In the genomic region with DNA sequence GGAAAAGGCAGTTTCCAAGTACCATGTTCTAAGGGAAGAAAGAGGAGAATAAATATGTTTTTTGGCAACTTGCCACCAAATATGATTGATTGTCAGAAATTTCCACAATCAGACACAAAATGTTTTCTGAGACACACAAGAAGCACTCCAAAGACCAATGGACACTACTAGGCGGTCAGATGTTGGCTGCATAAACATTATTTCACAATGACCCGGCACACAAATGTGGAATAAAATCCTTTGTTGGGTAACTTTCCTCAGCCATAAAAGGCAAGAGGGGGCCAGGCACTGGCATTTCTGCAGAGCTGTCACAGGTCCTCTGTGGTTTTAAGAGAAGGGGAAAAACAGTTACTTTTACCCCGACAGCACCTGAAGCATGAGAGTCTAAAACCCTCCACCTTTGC, we compare ENCODE assay signal across 1 cellular context.
TF ChIP-seq lines count a peak whose summit lies in the region.

No MANE protein-coding gene starts in this region.

TF ChIP-seq in K562, 482 proteins besides CTCF, POLR2A, EP300 and RAD21 (continues in another document):
- TF ChIP-seq, protein P1, sequence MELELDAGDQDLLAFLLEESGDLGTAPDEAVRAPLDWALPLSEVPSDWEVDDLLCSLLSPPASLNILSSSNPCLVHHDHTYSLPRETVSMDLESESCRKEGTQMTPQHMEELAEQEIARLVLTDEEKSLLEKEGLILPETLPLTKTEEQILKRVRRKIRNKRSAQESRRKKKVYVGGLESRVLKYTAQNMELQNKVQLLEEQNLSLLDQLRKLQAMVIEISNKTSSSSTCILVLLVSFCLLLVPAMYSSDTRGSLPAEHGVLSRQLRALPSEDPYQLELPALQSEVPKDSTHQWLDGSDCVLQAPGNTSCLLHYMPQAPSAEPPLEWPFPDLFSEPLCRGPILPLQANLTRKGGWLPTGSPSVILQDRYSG (tag; conservative IDR thresholded peaks at IDR 0.05; ENCODE audit: low read depth), result no peak
- TF ChIP-seq, protein P2, sequence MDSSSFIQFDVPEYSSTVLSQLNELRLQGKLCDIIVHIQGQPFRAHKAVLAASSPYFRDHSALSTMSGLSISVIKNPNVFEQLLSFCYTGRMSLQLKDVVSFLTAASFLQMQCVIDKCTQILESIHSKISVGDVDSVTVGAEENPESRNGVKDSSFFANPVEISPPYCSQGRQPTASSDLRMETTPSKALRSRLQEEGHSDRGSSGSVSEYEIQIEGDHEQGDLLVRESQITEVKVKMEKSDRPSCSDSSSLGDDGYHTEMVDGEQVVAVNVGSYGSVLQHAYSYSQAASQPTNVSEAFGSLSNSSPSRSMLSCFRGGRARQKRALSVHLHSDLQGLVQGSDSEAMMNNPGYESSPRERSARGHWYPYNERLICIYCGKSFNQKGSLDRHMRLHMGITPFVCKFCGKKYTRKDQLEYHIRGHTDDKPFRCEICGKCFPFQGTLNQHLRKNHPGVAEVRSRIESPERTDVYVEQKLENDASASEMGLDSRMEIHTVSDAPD (CRISPR knock-in tag; IDR thresholded peaks at IDR 0.05), result no peak
- TF ChIP-seq STAG1 (CRISPR knock-in tag; IDR thresholded peaks at IDR 0.05; ENCODE audit: borderline replicate concordance) (no peak), ZNF431 (CRISPR knock-in tag; IDR thresholded peaks at IDR 0.05) (no peak), SOX6 (IDR thresholded peaks at IDR 0.05) (no peak), SRF (CRISPR knock-in tag; IDR thresholded peaks at IDR 0.05) (peak in 1 of 2 experiments; percentile 81; a peak in 2 of 4 replicates), LCOR (CRISPR knock-in tag; IDR thresholded peaks at IDR 0.05) (no peak), POU5F1 (IDR thresholded peaks at IDR 0.05; ENCODE audit: borderline replicate concordance, low read depth, low read length, partially characterized antibody) (no peak), NFIX (CRISPR knock-in tag; IDR thresholded peaks at IDR 0.05; ENCODE audit: low read depth) (peak; percentile 95), BACH1 (tag; IDR thresholded peaks at IDR 0.05) (no peak), NFYB (IDR thresholded peaks at IDR 0.05; ENCODE audit: extremely low read depth, insufficient read length) (no peak), CEBPB (tag; IDR thresholded peaks at IDR 0.05) (peak; percentile 71), ILF3 (IDR thresholded peaks at IDR 0.05; ENCODE audit: borderline replicate concordance) (no peak), IFI16 (CRISPR knock-in tag; IDR thresholded peaks at IDR 0.05) (no peak), HNRNPK (IDR thresholded peaks at IDR 0.05; ENCODE audit: low read depth, low read length, poor library complexity, severe bottlenecking) (no peak), MXI1 (IDR thresholded peaks at IDR 0.05; ENCODE audit: low read depth, low read length) (no peak), U2AF2 (optimal IDR thresholded peaks at IDR 0.05; ENCODE audit: low read depth, low read length) (no peak), TOE1 (IDR thresholded peaks at IDR 0.05; ENCODE audit: borderline replicate concordance) (no peak), TOE1 (CRISPR knock-in tag; IDR thresholded peaks at IDR 0.05; ENCODE audit: borderline replicate concordance, low read depth) (no peak), ZNF184 (CRISPR knock-in tag; IDR thresholded peaks at IDR 0.05) (no peak), ZNF224 (CRISPR knock-in tag; IDR thresholded peaks at IDR 0.05) (no peak), EGR1 (conservative IDR thresholded peaks at IDR 0.05) (no peak), KAT8 (IDR thresholded peaks at IDR 0.05; ENCODE audit: low read depth) (no peak), SPI1 (IDR thresholded peaks at IDR 0.05; ENCODE audit: borderline replicate concordance, low read depth, low read length) (no peak), CEBPG (CRISPR knock-in tag; IDR thresholded peaks at IDR 0.05) (no peak), CEBPG (tag; conservative IDR thresholded peaks at IDR 0.05 in 1 of 2, IDR thresholded peaks at IDR 0.05 in 1 of 2) (peak; percentile 55 to 86; a peak in 3 of 4 replicates), MEF2D (tag; conservative IDR thresholded peaks at IDR 0.05; ENCODE audit: low read depth) (0 out of 2 replicates have a peak, but pooled peaks have one; percentile 23), TCF3 (CRISPR knock-in tag; IDR thresholded peaks at IDR 0.05) (no peak), KLF1 (tag; IDR thresholded peaks at IDR 0.05) (no peak), FOXK2 (conservative IDR thresholded peaks at IDR 0.05 in 1 of 2, IDR thresholded peaks at IDR 0.05 in 1 of 2; ENCODE audit: low read depth in 2 of 2) (no peak), MIER1 (IDR thresholded peaks at IDR 0.05; ENCODE audit: low read depth) (no peak), PCBP1 (IDR thresholded peaks at IDR 0.05; ENCODE audit: low read depth, low read length, poor library complexity, severe bottlenecking) (no peak), ILK (tag; IDR thresholded peaks at IDR 0.05; ENCODE audit: borderline replicate concordance, low read depth) (no peak)
- TF ChIP-seq, protein P3, sequence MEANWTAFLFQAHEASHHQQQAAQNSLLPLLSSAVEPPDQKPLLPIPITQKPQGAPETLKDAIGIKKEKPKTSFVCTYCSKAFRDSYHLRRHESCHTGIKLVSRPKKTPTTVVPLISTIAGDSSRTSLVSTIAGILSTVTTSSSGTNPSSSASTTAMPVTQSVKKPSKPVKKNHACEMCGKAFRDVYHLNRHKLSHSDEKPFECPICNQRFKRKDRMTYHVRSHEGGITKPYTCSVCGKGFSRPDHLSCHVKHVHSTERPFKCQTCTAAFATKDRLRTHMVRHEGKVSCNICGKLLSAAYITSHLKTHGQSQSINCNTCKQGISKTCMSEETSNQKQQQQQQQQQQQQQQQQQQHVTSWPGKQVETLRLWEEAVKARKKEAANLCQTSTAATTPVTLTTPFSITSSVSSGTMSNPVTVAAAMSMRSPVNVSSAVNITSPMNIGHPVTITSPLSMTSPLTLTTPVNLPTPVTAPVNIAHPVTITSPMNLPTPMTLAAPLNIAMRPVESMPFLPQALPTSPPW (CRISPR knock-in tag; IDR thresholded peaks at IDR 0.05), result no peak
- TF ChIP-seq, protein P4, sequence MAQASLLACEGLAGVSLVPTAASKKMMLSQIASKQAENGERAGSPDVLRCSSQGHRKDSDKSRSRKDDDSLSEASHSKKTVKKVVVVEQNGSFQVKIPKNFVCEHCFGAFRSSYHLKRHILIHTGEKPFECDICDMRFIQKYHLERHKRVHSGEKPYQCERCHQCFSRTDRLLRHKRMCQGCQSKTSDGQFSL (CRISPR knock-in tag; IDR thresholded peaks at IDR 0.05), result no peak
- TF ChIP-seq, protein P4 (tag; IDR thresholded peaks at IDR 0.05), result no peak
- TF ChIP-seq, protein P5, sequence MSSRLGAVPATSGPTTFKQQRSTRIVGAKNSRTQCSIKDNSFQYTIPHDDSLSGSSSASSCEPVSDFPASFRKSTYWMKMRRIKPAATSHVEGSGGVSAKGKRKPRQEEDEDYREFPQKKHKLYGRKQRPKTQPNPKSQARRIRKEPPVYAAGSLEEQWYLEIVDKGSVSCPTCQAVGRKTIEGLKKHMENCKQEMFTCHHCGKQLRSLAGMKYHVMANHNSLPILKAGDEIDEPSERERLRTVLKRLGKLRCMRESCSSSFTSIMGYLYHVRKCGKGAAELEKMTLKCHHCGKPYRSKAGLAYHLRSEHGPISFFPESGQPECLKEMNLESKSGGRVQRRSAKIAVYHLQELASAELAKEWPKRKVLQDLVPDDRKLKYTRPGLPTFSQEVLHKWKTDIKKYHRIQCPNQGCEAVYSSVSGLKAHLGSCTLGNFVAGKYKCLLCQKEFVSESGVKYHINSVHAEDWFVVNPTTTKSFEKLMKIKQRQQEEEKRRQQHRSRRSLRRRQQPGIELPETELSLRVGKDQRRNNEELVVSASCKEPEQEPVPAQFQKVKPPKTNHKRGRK (tag; IDR thresholded peaks at IDR 0.05), result no peak
- TF ChIP-seq, protein P6, sequence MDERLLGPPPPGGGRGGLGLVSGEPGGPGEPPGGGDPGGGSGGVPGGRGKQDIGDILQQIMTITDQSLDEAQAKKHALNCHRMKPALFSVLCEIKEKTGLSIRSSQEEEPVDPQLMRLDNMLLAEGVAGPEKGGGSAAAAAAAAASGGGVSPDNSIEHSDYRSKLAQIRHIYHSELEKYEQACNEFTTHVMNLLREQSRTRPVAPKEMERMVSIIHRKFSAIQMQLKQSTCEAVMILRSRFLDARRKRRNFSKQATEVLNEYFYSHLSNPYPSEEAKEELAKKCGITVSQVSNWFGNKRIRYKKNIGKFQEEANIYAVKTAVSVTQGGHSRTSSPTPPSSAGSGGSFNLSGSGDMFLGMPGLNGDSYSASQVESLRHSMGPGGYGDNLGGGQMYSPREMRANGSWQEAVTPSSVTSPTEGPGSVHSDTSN (CRISPR knock-in tag; IDR thresholded peaks at IDR 0.05; ENCODE audit: low read depth), result no peak
- TF ChIP-seq, protein P6 (tag; conservative IDR thresholded peaks at IDR 0.05; ENCODE audit: low read depth), result peak; percentile 91
- TF ChIP-seq, protein P7, sequence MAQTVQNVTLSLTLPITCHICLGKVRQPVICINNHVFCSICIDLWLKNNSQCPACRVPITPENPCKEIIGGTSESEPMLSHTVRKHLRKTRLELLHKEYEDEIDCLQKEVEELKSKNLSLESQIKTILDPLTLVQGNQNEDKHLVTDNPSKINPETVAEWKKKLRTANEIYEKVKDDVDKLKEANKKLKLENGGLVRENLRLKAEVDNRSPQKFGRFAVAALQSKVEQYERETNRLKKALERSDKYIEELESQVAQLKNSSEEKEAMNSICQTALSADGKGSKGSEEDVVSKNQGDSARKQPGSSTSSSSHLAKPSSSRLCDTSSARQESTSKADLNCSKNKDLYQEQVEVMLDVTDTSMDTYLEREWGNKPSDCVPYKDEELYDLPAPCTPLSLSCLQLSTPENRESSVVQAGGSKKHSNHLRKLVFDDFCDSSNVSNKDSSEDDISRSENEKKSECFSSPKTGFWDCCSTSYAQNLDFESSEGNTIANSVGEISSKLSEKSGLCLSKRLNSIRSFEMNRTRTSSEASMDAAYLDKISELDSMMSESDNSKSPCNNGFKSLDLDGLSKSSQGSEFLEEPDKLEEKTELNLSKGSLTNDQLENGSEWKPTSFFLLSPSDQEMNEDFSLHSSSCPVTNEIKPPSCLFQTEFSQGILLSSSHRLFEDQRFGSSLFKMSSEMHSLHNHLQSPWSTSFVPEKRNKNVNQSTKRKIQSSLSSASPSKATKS (CRISPR knock-in tag; IDR thresholded peaks at IDR 0.05), result no peak
- TF ChIP-seq, protein P8, sequence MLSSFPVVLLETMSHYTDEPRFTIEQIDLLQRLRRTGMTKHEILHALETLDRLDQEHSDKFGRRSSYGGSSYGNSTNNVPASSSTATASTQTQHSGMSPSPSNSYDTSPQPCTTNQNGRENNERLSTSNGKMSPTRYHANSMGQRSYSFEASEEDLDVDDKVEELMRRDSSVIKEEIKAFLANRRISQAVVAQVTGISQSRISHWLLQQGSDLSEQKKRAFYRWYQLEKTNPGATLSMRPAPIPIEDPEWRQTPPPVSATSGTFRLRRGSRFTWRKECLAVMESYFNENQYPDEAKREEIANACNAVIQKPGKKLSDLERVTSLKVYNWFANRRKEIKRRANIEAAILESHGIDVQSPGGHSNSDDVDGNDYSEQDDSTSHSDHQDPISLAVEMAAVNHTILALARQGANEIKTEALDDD (IDR thresholded peaks at IDR 0.05), result no peak
- TF ChIP-seq, protein P9, sequence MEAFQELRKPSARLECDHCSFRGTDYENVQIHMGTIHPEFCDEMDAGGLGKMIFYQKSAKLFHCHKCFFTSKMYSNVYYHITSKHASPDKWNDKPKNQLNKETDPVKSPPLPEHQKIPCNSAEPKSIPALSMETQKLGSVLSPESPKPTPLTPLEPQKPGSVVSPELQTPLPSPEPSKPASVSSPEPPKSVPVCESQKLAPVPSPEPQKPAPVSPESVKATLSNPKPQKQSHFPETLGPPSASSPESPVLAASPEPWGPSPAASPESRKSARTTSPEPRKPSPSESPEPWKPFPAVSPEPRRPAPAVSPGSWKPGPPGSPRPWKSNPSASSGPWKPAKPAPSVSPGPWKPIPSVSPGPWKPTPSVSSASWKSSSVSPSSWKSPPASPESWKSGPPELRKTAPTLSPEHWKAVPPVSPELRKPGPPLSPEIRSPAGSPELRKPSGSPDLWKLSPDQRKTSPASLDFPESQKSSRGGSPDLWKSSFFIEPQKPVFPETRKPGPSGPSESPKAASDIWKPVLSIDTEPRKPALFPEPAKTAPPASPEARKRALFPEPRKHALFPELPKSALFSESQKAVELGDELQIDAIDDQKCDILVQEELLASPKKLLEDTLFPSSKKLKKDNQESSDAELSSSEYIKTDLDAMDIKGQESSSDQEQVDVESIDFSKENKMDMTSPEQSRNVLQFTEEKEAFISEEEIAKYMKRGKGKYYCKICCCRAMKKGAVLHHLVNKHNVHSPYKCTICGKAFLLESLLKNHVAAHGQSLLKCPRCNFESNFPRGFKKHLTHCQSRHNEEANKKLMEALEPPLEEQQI (IDR thresholded peaks at IDR 0.05), result no peak
- TF ChIP-seq, protein P10, sequence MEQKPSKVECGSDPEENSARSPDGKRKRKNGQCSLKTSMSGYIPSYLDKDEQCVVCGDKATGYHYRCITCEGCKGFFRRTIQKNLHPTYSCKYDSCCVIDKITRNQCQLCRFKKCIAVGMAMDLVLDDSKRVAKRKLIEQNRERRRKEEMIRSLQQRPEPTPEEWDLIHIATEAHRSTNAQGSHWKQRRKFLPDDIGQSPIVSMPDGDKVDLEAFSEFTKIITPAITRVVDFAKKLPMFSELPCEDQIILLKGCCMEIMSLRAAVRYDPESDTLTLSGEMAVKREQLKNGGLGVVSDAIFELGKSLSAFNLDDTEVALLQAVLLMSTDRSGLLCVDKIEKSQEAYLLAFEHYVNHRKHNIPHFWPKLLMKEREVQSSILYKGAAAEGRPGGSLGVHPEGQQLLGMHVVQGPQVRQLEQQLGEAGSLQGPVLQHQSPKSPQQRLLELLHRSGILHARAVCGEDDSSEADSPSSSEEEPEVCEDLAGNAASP (IDR thresholded peaks at IDR 0.05), result no peak
- TF ChIP-seq, protein P11, sequence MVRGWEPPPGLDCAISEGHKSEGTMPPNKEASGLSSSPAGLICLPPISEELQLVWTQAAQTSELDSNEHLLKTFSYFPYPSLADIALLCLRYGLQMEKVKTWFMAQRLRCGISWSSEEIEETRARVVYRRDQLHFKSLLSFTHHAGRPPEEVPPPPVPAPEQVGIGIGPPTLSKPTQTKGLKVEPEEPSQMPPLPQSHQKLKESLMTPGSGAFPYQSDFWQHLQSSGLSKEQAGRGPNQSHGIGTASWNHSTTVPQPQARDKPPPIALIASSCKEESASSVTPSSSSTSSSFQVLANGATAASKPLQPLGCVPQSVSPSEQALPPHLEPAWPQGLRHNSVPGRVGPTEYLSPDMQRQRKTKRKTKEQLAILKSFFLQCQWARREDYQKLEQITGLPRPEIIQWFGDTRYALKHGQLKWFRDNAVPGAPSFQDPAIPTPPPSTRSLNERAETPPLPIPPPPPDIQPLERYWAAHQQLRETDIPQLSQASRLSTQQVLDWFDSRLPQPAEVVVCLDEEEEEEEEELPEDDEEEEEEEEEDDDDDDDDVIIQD (CRISPR knock-in tag; IDR thresholded peaks at IDR 0.05), result no peak
